ENCODE assay signal across 11 cellular contexts in the genomic region with DNA sequence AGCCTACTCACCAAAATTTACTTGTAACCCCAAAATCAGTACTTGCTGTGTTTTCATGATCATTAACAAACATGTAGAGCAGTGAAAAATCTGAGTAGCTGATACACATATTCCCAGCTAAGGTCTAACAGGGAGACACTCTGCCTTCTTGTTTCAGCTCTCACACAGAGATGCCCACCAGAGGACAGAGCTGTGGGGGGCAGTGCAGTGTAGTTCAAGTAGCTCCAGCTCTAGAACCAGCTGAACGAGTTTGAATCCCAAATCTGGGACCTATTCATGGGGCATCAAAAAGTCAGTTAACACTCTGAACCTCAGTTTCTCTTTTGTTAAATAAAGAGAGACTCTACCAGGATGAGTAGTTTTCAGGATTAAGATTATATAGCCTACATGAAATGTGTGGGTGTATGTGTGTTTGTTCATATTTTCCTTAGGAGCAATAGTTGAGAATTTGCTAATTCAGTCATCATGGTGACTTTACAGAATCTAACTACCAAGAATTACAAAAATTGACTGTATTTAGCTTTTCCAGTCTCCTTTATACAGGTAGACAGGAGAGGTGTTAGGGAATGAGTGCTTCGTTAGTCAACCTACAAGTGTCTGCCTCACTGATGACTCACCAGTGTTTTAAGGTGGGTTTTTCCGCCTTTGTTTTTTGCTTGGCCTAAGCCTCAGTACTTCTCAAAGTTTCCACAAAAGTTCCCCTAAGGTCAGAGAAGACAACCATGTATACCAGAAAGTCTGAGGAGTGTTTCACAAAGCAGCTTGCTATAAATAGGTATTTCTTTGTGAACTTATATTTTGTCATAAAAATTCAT.
A peak's percentile ranks its signal among the peaks of the same experiment; 100 is the strongest.
DNase-seq lines count a peak whose midpoint lies in the region; ATAC-seq lines count a peak whose summit lies in the region.
"Had no signal": no experiment of that assay in that cellular context is flagged by ENCODE, and none has a peak within 500 bp of the region (broad histone marks: within the 10 kb centered on the region; RNA-seq: fewer than 3 reads in every experiment).

No MANE protein-coding gene starts in this region.

- H3K27me3 Mint-ChIP-seq in activated naive CD4-positive, alpha-beta T cell treated with anti-CD3 and anti-CD28 coated beads, Interleukin-2, amount 10 ng/mL, durations not matched to agents 7 days and 5 days, result no peaks in the 10 kb centered on the region
- H3K27me3 Mint-ChIP-seq in stimulated activated memory B cell treated with anti-CD40 and anti-IgM and Interleukin-4, amounts not matched to agents 10 μg/mL and 1 μg/mL and 100 μg/mL, for 72 hours, result no peaks in the 10 kb centered on the region

- H3K4me1 Mint-ChIP-seq in activated naive CD4-positive, alpha-beta T cell treated with anti-CD3 and anti-CD28 coated beads, Interleukin-2, amount 10 ng/mL, durations not matched to agents 7 days and 5 days, result peaks cover 12% of the 10 kb centered on the region
- H3K4me1 Mint-ChIP-seq in stimulated activated memory B cell treated with anti-CD40 and anti-IgM and Interleukin-4, amounts not matched to agents 10 μg/mL and 1 μg/mL and 100 μg/mL, for 72 hours, result peaks cover 13% of the 10 kb centered on the region

- peaks cover 10% of the 10 kb centered on the region for H3K9me3 Mint-ChIP-seq in activated naive CD4-positive, alpha-beta T cell treated with anti-CD3 and anti-CD28 coated beads, Interleukin-2, amount 10 ng/mL, durations not matched to agents 7 days and 5 days
- no peaks in the 10 kb centered on the region for H3K9me3 Mint-ChIP-seq in stimulated activated memory B cell treated with anti-CD40 and anti-IgM and Interleukin-4, amounts not matched to agents 10 μg/mL and 1 μg/mL and 100 μg/mL, for 72 hours

- CTCF ChIA-PET in activated naive CD4-positive, alpha-beta T cell treated with anti-CD3 and anti-CD28 coated beads, Interleukin-2, amount 10 ng/mL, durations not matched to agents 7 days and 5 days (lab: Charles Lee), result interaction anchor here (0.6 to 0.9 kb wide), 2 partner anchors 234 to 758 kb away, joined by 3 read pairs; no protein-coding TSS in a partner anchor

- no peak overlapping the region for H3K4me3 Mint-ChIP-seq in activated naive CD4-positive, alpha-beta T cell treated with anti-CD3 and anti-CD28 coated beads, Interleukin-2, amount 10 ng/mL, durations not matched to agents 7 days and 5 days
- H3K4me3 Mint-ChIP-seq in stimulated activated memory B cell treated with anti-CD40 and anti-IgM and Interleukin-4, amounts not matched to agents 10 μg/mL and 1 μg/mL and 100 μg/mL, for 72 hours, result no peak overlapping the region

- ATAC-seq in HG02938 (IDR thresholded peaks at IDR 0.05; ENCODE audit: unreplicated experiment), result peak; percentile 86
- ATAC-seq in stimulated activated memory B cell treated with anti-CD40 and anti-IgM and Interleukin-4, amounts not matched to agents 10 μg/mL and 1 μg/mL and 100 μg/mL, for 72 hours, result peak; percentile 95
- ATAC-seq: left ventricle myocardium superior had no signal

- peak; percentile 41 for DNase-seq in activated naive CD4-positive, alpha-beta T cell treated with Interleukin-2 at 50 U/mL for 16 hours
- DNase-seq in activated naive CD4-positive, alpha-beta T cell treated with anti-CD3 and anti-CD28 coated beads, Interleukin-2, amount 10 ng/mL, durations not matched to agents 7 days and 5 days, result no peak
- DNase-seq in activated T-cell treated with anti-CD3 and anti-CD28 coated beads, Interleukin-2, amount 50 U/mL, for 48 hours, result peak; percentile 40 to 51
- no peak for DNase-seq in DMS79 (lab: John Stamatoyannopoulos, UW)
- no peak for DNase-seq in Kasumi-1 (lab: John Stamatoyannopoulos, UW)
- DNase-seq in NCI-H128 (lab: John Stamatoyannopoulos, UW; ENCODE audit: unreplicated experiment), result no peak
- DNase-seq: cerebellar nuclear complex, left ventricle myocardium superior, NCI-H1694 treated with DMSO at 0.1 percent for 48 hours had no signal

- H3K36me3 Mint-ChIP-seq in activated naive CD4-positive, alpha-beta T cell treated with anti-CD3 and anti-CD28 coated beads, Interleukin-2, amount 10 ng/mL, durations not matched to agents 7 days and 5 days, result peaks cover 6% of the 10 kb centered on the region
- peaks cover 16% of the 10 kb centered on the region for H3K36me3 Mint-ChIP-seq in stimulated activated memory B cell treated with anti-CD40 and anti-IgM and Interleukin-4, amounts not matched to agents 10 μg/mL and 1 μg/mL and 100 μg/mL, for 72 hours

- H3K27ac Mint-ChIP-seq in activated naive CD4-positive, alpha-beta T cell treated with anti-CD3 and anti-CD28 coated beads, Interleukin-2, amount 10 ng/mL, durations not matched to agents 7 days and 5 days, result no peak overlapping the region
- H3K27ac Mint-ChIP-seq in stimulated activated memory B cell treated with anti-CD40 and anti-IgM and Interleukin-4, amounts not matched to agents 10 μg/mL and 1 μg/mL and 100 μg/mL, for 72 hours, result peak overlapping the region; percentile 10

Comparison
In these comparisons a context has a peak if more than half of its experiments do, and no peak if none do; other contexts are left out.
1. DNase-seq: peak in activated naive CD4-positive, alpha-beta T cell treated with Interleukin-2 at 50 U/mL for 16 hours (single experiment) and activated T-cell treated with anti-CD3 and anti-CD28 coated beads, Interleukin-2, amount 50 U/mL, for 48 hours (2 of 2); none in activated naive CD4-positive, alpha-beta T cell treated with anti-CD3 and anti-CD28 coated beads, Interleukin-2, amount 10 ng/mL, durations not matched to agents 7 days and 5 days (single experiment), DMS79 (single experiment), Kasumi-1 (0 of 2) and NCI-H128 (single experiment).